In genomic region chr1:46457178-46457577, GRCh38 we compare ENCODE assay signal across 40 cellular contexts. TPM values are rescaled to one million over a fixed set of nuclear protein-coding genes. Genes with fewer than 3 reads are reported as not detected.
"Had no signal": no experiment of that assay in that cellular context is flagged by ENCODE, and none has a peak within 500 bp of the region (broad histone marks: within the 10 kb centered on the region; RNA-seq: fewer than 3 reads in every experiment).

No MANE protein-coding gene starts in this region.

- H3K4me3 Mint-ChIP-seq: activated naive CD4-positive, alpha-beta T cell treated with anti-CD3 and anti-CD28 coated beads for 36 hours; activated naive CD4-positive, alpha-beta T cell treated with anti-CD3 and anti-CD28 coated beads, Interleukin-2, amount 10 ng/mL, durations not matched to agents 7 days and 5 days; activated naive CD4-positive, alpha-beta T cell treated with anti-CD3 and anti-CD28 coated beads, Interleukin-2, amount 50 U/mL, for 24 hours; activated naive CD8-positive, alpha-beta T cell; activated naive CD8-positive, alpha-beta T cell treated with anti-CD3 and anti-CD28 coated beads for 36 hours; activated naive CD8-positive, alpha-beta T cell treated with anti-CD3 and anti-CD28 coated beads, Interleukin-2, amount 10 ng/mL, durations not matched to agents 7 days and 5 days; activated naive CD8-positive, alpha-beta T cell treated with anti-CD3 and anti-CD28 coated beads, Interleukin-2, amount 50 U/mL, for 24 hours; activated T-cell treated with anti-CD3 and anti-CD28 coated beads, Interleukin-2, amount 50 U/mL, for 24 hours; activated T-cell treated with anti-CD3 and anti-CD28 coated beads, Interleukin-2, amount 50 U/mL, for 4 hours; activated T-cell treated with anti-CD3 and anti-CD28 coated beads, Interleukin-2, amount 50 U/mL, for 72 hours; activated T-helper 1 cell treated with anti-CD3 and anti-CD28 coated beads, Interleukin-12 subunit alpha, Interleukin-12 subunit beta, Interleukin-2, Interleukin-4 antibody, amounts not matched to agents 30 ng/mL and 10 ng/mL and 1 ng/mL, durations not matched to agents 14 hours and 24 hours and 36 hours; activated T-helper 17 cell treated with anti-CD3 and anti-CD28 coated beads, Interleukin-2, amount 50 U/mL, for 72 hours; brain; central memory CD8-positive, alpha-beta T cell had no signal

- H3K9me3 ChIP-seq: adrenal gland, ascending aorta, body of pancreas, breast epithelium had no signal

- H3K27ac ChIP-seq: adrenal gland, ascending aorta, body of pancreas, brain microvascular endothelial cell, breast epithelium, cardiac muscle cell had no signal

- H3K27ac Mint-ChIP-seq: activated naive CD4-positive, alpha-beta T cell treated with anti-CD3 and anti-CD28 coated beads for 36 hours; activated naive CD4-positive, alpha-beta T cell treated with anti-CD3 and anti-CD28 coated beads, Interleukin-2, amount 10 ng/mL, durations not matched to agents 7 days and 5 days; activated naive CD4-positive, alpha-beta T cell treated with anti-CD3 and anti-CD28 coated beads, Interleukin-2, amount 50 U/mL, for 24 hours; activated naive CD4-positive, alpha-beta T cell treated with anti-CD3 and anti-CD28 coated beads, Interleukin-2, amount 50 U/mL, for 72 hours; activated naive CD8-positive, alpha-beta T cell; activated naive CD8-positive, alpha-beta T cell treated with anti-CD3 and anti-CD28 coated beads for 36 hours; activated naive CD8-positive, alpha-beta T cell treated with anti-CD3 and anti-CD28 coated beads, Interleukin-2, amount 10 ng/mL, durations not matched to agents 7 days and 5 days; activated naive CD8-positive, alpha-beta T cell treated with anti-CD3 and anti-CD28 coated beads, Interleukin-2, amount 50 U/mL, for 24 hours; activated T-cell treated with anti-CD3 and anti-CD28 coated beads, Interleukin-2, amount 50 U/mL, for 24 hours; activated T-cell treated with anti-CD3 and anti-CD28 coated beads, Interleukin-2, amount 50 U/mL, for 72 hours; activated T-helper 1 cell treated with anti-CD3 and anti-CD28 coated beads, Interleukin-12 subunit alpha, Interleukin-12 subunit beta, Interleukin-2, Interleukin-4 antibody, amounts not matched to agents 30 ng/mL and 10 ng/mL and 1 ng/mL, durations not matched to agents 14 hours and 24 hours and 36 hours; activated T-helper 17 cell treated with anti-CD3 and anti-CD28 coated beads, Interleukin-2, amount 50 U/mL, for 72 hours; activated T-helper 2 cell treated with anti-CD3 and anti-CD28 coated beads, Interferon-gamma antibody, Interleukin-2, Interleukin-4, amounts not matched to agents 10 μg/mL and 5 μg/mL and 100 μg/mL, durations not matched to agents 14 hours and 24 hours and 36 hours had no signal

- H3K36me3 Mint-ChIP-seq: activated naive CD4-positive, alpha-beta T cell treated with anti-CD3 and anti-CD28 coated beads, Interleukin-2, amount 10 ng/mL, durations not matched to agents 7 days and 5 days; activated naive CD4-positive, alpha-beta T cell treated with anti-CD3 and anti-CD28 coated beads, Interleukin-2, amount 50 U/mL, for 24 hours; activated naive CD4-positive, alpha-beta T cell treated with anti-CD3 and anti-CD28 coated beads, Interleukin-2, amount 50 U/mL, for 72 hours; activated naive CD8-positive, alpha-beta T cell; activated naive CD8-positive, alpha-beta T cell treated with anti-CD3 and anti-CD28 coated beads for 36 hours; activated naive CD8-positive, alpha-beta T cell treated with anti-CD3 and anti-CD28 coated beads, Interleukin-2, amount 10 ng/mL, durations not matched to agents 7 days and 5 days; brain had no signal

- DNase-seq: activated effector memory CD4-positive, alpha-beta T cell treated with anti-CD3 and anti-CD28 coated beads, Interleukin-2, amount 50 U/mL, for 16 hours; activated effector memory CD4-positive, alpha-beta T cell treated with Interleukin-2 at 50 U/mL for 16 hours; activated gamma-delta T cell; activated gamma-delta T cell treated with Interleukin-2 at 50 U/mL for 16 hours; activated naive CD4-positive, alpha-beta T cell; activated naive CD4-positive, alpha-beta T cell treated with anti-CD3 and anti-CD28 coated beads for 36 hours; activated naive CD4-positive, alpha-beta T cell treated with anti-CD3 and anti-CD28 coated beads, Interleukin-2, amount 10 ng/mL, durations not matched to agents 7 days and 5 days; activated naive CD4-positive, alpha-beta T cell treated with anti-CD3 and anti-CD28 coated beads, Interleukin-2, amount 50 U/mL, for 16 hours; activated naive CD4-positive, alpha-beta T cell treated with Interleukin-2 at 50 U/mL for 16 hours; activated naive CD8-positive, alpha-beta T cell treated with anti-CD3 and anti-CD28 coated beads for 36 hours; activated naive CD8-positive, alpha-beta T cell treated with anti-CD3 and anti-CD28 coated beads, Interleukin-2, amount 10 ng/mL, durations not matched to agents 7 days and 5 days; activated naive CD8-positive, alpha-beta T cell treated with anti-CD3 and anti-CD28 coated beads, Interleukin-2, amount 50 U/mL, for 24 hours; activated T-cell treated with anti-CD3 and anti-CD28 coated beads, Interleukin-2, amount 50 U/mL, for 1 hour; activated T-cell treated with anti-CD3 and anti-CD28 coated beads, Interleukin-2, amount 50 U/mL, for 24 hours; activated T-cell treated with anti-CD3 and anti-CD28 coated beads, Interleukin-2, amount 50 U/mL, for 4 hours; activated T-cell treated with anti-CD3 and anti-CD28 coated beads, Interleukin-2, amount 50 U/mL, for 48 hours; activated T-cell treated with anti-CD3 and anti-CD28 coated beads, Interleukin-2, amount 50 U/mL, for 72 hours; adrenal gland; amniotic stem cell; aorta; body of pancreas; brain microvascular endothelial cell; caudate nucleus; central memory CD4-positive, alpha-beta T cell; cerebellar nuclear complex had no signal

- ATAC-seq: activated naive CD4-positive, alpha-beta T cell treated with anti-CD3 and anti-CD28 coated beads, Interleukin-2, amount 50 U/mL, for 72 hours; activated naive CD8-positive, alpha-beta T cell treated with anti-CD3 and anti-CD28 coated beads, Interleukin-2, amount 50 U/mL, for 24 hours; activated T-cell treated with anti-CD3 and anti-CD28 coated beads, Interleukin-2, amount 50 U/mL, for 4 hours; activated T-cell treated with anti-CD3 and anti-CD28 coated beads, Interleukin-2, amount 50 U/mL, for 72 hours; activated T-helper 17 cell treated with anti-CD3 and anti-CD28 coated beads, Interleukin-2, amount 50 U/mL, for 72 hours; body of pancreas had no signal

- H3K4me3 ChIP-seq: adrenal gland, ascending aorta, body of pancreas, breast epithelium, cardiac muscle cell had no signal

- H3K27me3 ChIP-seq: adrenal gland, ascending aorta, body of pancreas had no signal

- FAIRE-seq: astrocyte had no signal

- H3K4me1 ChIP-seq: adrenal gland, ascending aorta, body of pancreas, breast epithelium had no signal

- H3K4me1 Mint-ChIP-seq: activated naive CD4-positive, alpha-beta T cell treated with anti-CD3 and anti-CD28 coated beads, Interleukin-2, amount 10 ng/mL, durations not matched to agents 7 days and 5 days; activated naive CD4-positive, alpha-beta T cell treated with anti-CD3 and anti-CD28 coated beads, Interleukin-2, amount 50 U/mL, for 24 hours; activated naive CD8-positive, alpha-beta T cell treated with anti-CD3 and anti-CD28 coated beads for 36 hours; activated naive CD8-positive, alpha-beta T cell treated with anti-CD3 and anti-CD28 coated beads, Interleukin-2, amount 50 U/mL, for 24 hours; activated T-helper 17 cell treated with anti-CD3 and anti-CD28 coated beads, Interleukin-2, amount 50 U/mL, for 72 hours; central memory CD8-positive, alpha-beta T cell had no signal

- H3K9me3 Mint-ChIP-seq: activated naive CD4-positive, alpha-beta T cell treated with anti-CD3 and anti-CD28 coated beads for 36 hours; activated naive CD4-positive, alpha-beta T cell treated with anti-CD3 and anti-CD28 coated beads, Interleukin-2, amount 10 ng/mL, durations not matched to agents 7 days and 5 days; activated naive CD4-positive, alpha-beta T cell treated with anti-CD3 and anti-CD28 coated beads, Interleukin-2, amount 50 U/mL, for 24 hours; activated naive CD4-positive, alpha-beta T cell treated with anti-CD3 and anti-CD28 coated beads, Interleukin-2, amount 50 U/mL, for 72 hours; activated naive CD8-positive, alpha-beta T cell treated with anti-CD3 and anti-CD28 coated beads for 36 hours; activated naive CD8-positive, alpha-beta T cell treated with anti-CD3 and anti-CD28 coated beads, Interleukin-2, amount 10 ng/mL, durations not matched to agents 7 days and 5 days; activated naive CD8-positive, alpha-beta T cell treated with anti-CD3 and anti-CD28 coated beads, Interleukin-2, amount 50 U/mL, for 24 hours; activated T-cell treated with anti-CD3 and anti-CD28 coated beads, Interleukin-2, amount 50 U/mL, for 24 hours; activated T-cell treated with anti-CD3 and anti-CD28 coated beads, Interleukin-2, amount 50 U/mL, for 4 hours; activated T-cell treated with anti-CD3 and anti-CD28 coated beads, Interleukin-2, amount 50 U/mL, for 72 hours; activated T-helper 1 cell treated with anti-CD3 and anti-CD28 coated beads, Interleukin-12 subunit alpha, Interleukin-12 subunit beta, Interleukin-2, Interleukin-4 antibody, amounts not matched to agents 30 ng/mL and 10 ng/mL and 1 ng/mL, durations not matched to agents 14 hours and 24 hours and 36 hours; activated T-helper 17 cell treated with anti-CD3 and anti-CD28 coated beads, Interleukin-2, amount 50 U/mL, for 72 hours; activated T-helper 2 cell treated with anti-CD3 and anti-CD28 coated beads, Interferon-gamma antibody, Interleukin-2, Interleukin-4, amounts not matched to agents 10 μg/mL and 5 μg/mL and 100 μg/mL, durations not matched to agents 14 hours and 24 hours and 36 hours; central memory CD8-positive, alpha-beta T cell had no signal

- H3K36me3 ChIP-seq: adrenal gland, ascending aorta, brain microvascular endothelial cell, breast epithelium, cardiac muscle cell had no signal

RNA-seq across cellular contexts. Expression of gene DMBX1, which starts 32.5 kb away (rescaled TPM):
- total RNA-seq: activated naive CD4-positive, alpha-beta T cell treated with anti-CD3 and anti-CD28 coated beads for 36 hours; activated naive CD8-positive, alpha-beta T cell treated with anti-CD3 and anti-CD28 coated beads for 36 hours; activated T-cell treated with anti-CD3 and anti-CD28 coated beads, Interleukin-2, amount 50 U/mL, for 4 hours; activated T-helper 1 cell treated with anti-CD3 and anti-CD28 coated beads, Interleukin-12 subunit alpha, Interleukin-12 subunit beta, Interleukin-2, Interleukin-4 antibody, amounts not matched to agents 30 ng/mL and 10 ng/mL and 1 ng/mL, durations not matched to agents 14 hours and 24 hours and 36 hours; activated T-helper 2 cell treated with anti-CD3 and anti-CD28 coated beads, Interferon-gamma antibody, Interleukin-2, Interleukin-4, amounts not matched to agents 10 μg/mL and 5 μg/mL and 100 μg/mL, durations not matched to agents 14 hours and 24 hours and 36 hours; aorta; ascending aorta; body of pancreas; breast epithelium; bronchial epithelial cell; cardiac muscle cell; cardiac septum; chondrocyte had no signal
- polyA plus RNA-seq: cardiac muscle cell had no signal
